In the genomic region with DNA sequence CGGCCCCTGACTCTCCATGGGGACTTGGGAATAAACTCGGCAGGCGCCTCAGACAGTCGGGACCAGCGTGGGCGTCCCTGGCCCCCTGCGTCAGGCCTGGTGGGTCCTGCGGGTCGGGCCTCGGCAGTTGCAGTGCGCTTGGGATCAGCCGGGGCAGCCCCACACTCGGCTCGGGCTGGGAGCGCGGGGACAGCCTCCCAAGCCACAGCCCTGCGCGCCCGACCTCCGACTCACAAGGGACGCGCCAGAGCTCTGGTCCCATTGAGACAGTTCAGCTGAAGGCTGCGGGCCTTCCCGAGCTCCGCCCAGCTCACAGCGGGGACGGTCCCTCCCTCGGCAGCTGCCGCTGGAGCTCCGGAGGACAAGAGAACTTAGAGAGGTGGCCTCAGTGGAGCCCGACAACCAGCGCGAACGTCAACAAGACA, we compare ENCODE assay signal across 10 cellular contexts. TPM values are rescaled to one million over a fixed set of nuclear protein-coding genes. Genes with fewer than 3 reads are reported as not detected.
DNase-seq lines count a peak whose midpoint lies in the region; ATAC-seq, FAIRE-seq and TF ChIP-seq lines count a peak whose summit lies in the region.
"Had no signal": no experiment of that assay in that cellular context is flagged by ENCODE, and none has a peak within 500 bp of the region (broad histone marks: within the 10 kb centered on the region; RNA-seq: fewer than 3 reads in every experiment).

No MANE protein-coding gene starts in this region.

- H3K4me3 ChIP-seq in ascending aorta (peak overlapping the region; percentile 15 to 68), kidney (ENCODE audit: low read length in 2 of 2) (peak overlapping the region; percentile 34 to 41)
- H3K4me3 ChIP-seq: PC-9 had no signal

- H3K27ac Mint-ChIP-seq in activated CD4-positive, alpha-beta memory T cell treated with anti-CD3 and anti-CD28 coated beads for 36 hours: no peak overlapping the region
- H3K27ac Mint-ChIP-seq in activated CD4-positive, alpha-beta memory T cell treated with anti-CD3 and anti-CD28 coated beads, Interleukin-2, amount 10 ng/mL, durations not matched to agents 7 days and 5 days: no peak overlapping the region
- no peak overlapping the region for H3K27ac Mint-ChIP-seq in type B pancreatic cell
- H3K27ac Mint-ChIP-seq: nephron had no signal

- peaks cover 30% of the 10 kb centered on the region for H3K27me3 Mint-ChIP-seq in activated CD4-positive, alpha-beta memory T cell treated with anti-CD3 and anti-CD28 coated beads for 36 hours
- H3K27me3 Mint-ChIP-seq in activated CD4-positive, alpha-beta memory T cell treated with anti-CD3 and anti-CD28 coated beads, Interleukin-2, amount 10 ng/mL, durations not matched to agents 7 days and 5 days: peaks cover 2% of the 10 kb centered on the region
- no peaks in the 10 kb centered on the region for H3K27me3 Mint-ChIP-seq in type B pancreatic cell

- peak; percentile 12 for DNase-seq in activated CD4-positive, alpha-beta memory T cell treated with anti-CD3 and anti-CD28 coated beads for 36 hours
- no peak for DNase-seq in activated CD4-positive, alpha-beta memory T cell treated with anti-CD3 and anti-CD28 coated beads, Interleukin-2, amount 10 ng/mL, durations not matched to agents 7 days and 5 days
- DNase-seq in ascending aorta (ENCODE audit: low spot score in 2 of 2) (peak in 1 of 2 donors; percentile 65), kidney (no peak), type B pancreatic cell (ENCODE audit: extremely low spot score, unreplicated experiment) (peak; percentile 66), NCI-H2107 treated with DMSO at 0.1 percent for 48 hours (lab: John Stamatoyannopoulos, UW; ENCODE audit: unreplicated experiment) (no peak)

- H3K27ac ChIP-seq in ascending aorta: no peak overlapping the region
- no peak overlapping the region for H3K27ac ChIP-seq in kidney (ENCODE audit: low read depth in 2 of 2, low read length in 2 of 2)
- H3K27ac ChIP-seq: PC-9 had no signal

- ATAC-seq in GM21515 (IDR thresholded peaks at IDR 0.05; ENCODE audit: unreplicated experiment) (no peak), GM19455 (IDR thresholded peaks at IDR 0.05; ENCODE audit: unreplicated experiment) (no peak)

- H3K4me3 Mint-ChIP-seq in activated CD4-positive, alpha-beta memory T cell treated with anti-CD3 and anti-CD28 coated beads for 36 hours: no peak overlapping the region
- no peak overlapping the region for H3K4me3 Mint-ChIP-seq in activated CD4-positive, alpha-beta memory T cell treated with anti-CD3 and anti-CD28 coated beads, Interleukin-2, amount 10 ng/mL, durations not matched to agents 7 days and 5 days
- no peak overlapping the region for H3K4me3 Mint-ChIP-seq in type B pancreatic cell

- no peaks in the 10 kb centered on the region for H3K4me1 Mint-ChIP-seq in activated CD4-positive, alpha-beta memory T cell treated with anti-CD3 and anti-CD28 coated beads for 36 hours (ENCODE audit: low read depth)
- H3K4me1 Mint-ChIP-seq in activated CD4-positive, alpha-beta memory T cell treated with anti-CD3 and anti-CD28 coated beads, Interleukin-2, amount 10 ng/mL, durations not matched to agents 7 days and 5 days: no peaks in the 10 kb centered on the region
- H3K4me1 Mint-ChIP-seq in type B pancreatic cell (ENCODE audit: unreplicated experiment): no peaks in the 10 kb centered on the region

- no peak for FAIRE-seq in kidney (lab: Jason Lieb, UNC)

- no peak overlapping the region for H3K9ac ChIP-seq in kidney (ENCODE audit: low read length in 2 of 2)

- CTCF ChIA-PET in activated CD4-positive, alpha-beta memory T cell treated with anti-CD3 and anti-CD28 coated beads for 36 hours (lab: Charles Lee): no interaction called here
- CTCF ChIA-PET in activated CD4-positive, alpha-beta memory T cell treated with anti-CD3 and anti-CD28 coated beads, Interleukin-2, amount 10 ng/mL, durations not matched to agents 7 days and 5 days (lab: Charles Lee): no interaction called here

- intact Hi-C loops in activated CD4-positive, alpha-beta memory T cell treated with anti-CD3 and anti-CD28 coated beads for 36 hours (cut with micrococcal nuclease): no loop called here
- intact Hi-C loops in ascending aorta (cut with DNase I): no loop called here
- intact Hi-C loops in kidney (cut with DNase I): no loop called here

- H3K9me3 ChIP-seq in ascending aorta (no peaks in the 10 kb centered on the region), kidney (ENCODE audit: control insufficient read depth in 1 of 2, low read length in 2 of 2) (no peaks in the 10 kb centered on the region)

- peaks cover 23% of the 10 kb centered on the region for H3K9me3 Mint-ChIP-seq in activated CD4-positive, alpha-beta memory T cell treated with anti-CD3 and anti-CD28 coated beads for 36 hours
- peaks cover 43% of the 10 kb centered on the region for H3K9me3 Mint-ChIP-seq in activated CD4-positive, alpha-beta memory T cell treated with anti-CD3 and anti-CD28 coated beads, Interleukin-2, amount 10 ng/mL, durations not matched to agents 7 days and 5 days
- H3K9me3 Mint-ChIP-seq in type B pancreatic cell: peaks cover 7% of the 10 kb centered on the region

- TF ChIP-seq CTCF in ascending aorta (IDR thresholded peaks at IDR 0.05) (no peak), kidney (IDR thresholded peaks at IDR 0.05; ENCODE audit: borderline replicate concordance, extremely low read depth, insufficient read depth) (no peak), type B pancreatic cell (conservative IDR thresholded peaks at IDR 0.05) (no peak)

- peaks cover 3% of the 10 kb centered on the region for H3K36me3 Mint-ChIP-seq in activated CD4-positive, alpha-beta memory T cell treated with anti-CD3 and anti-CD28 coated beads for 36 hours
- H3K36me3 Mint-ChIP-seq in activated CD4-positive, alpha-beta memory T cell treated with anti-CD3 and anti-CD28 coated beads, Interleukin-2, amount 10 ng/mL, durations not matched to agents 7 days and 5 days (ENCODE audit: low read depth): peaks cover 2% of the 10 kb centered on the region
- no peaks in the 10 kb centered on the region for H3K36me3 Mint-ChIP-seq in type B pancreatic cell

- POLR2A ChIA-PET in activated CD4-positive, alpha-beta memory T cell treated with anti-CD3 and anti-CD28 coated beads for 36 hours (lab: Charles Lee): no interaction called here
- POLR2A ChIA-PET in activated CD4-positive, alpha-beta memory T cell treated with anti-CD3 and anti-CD28 coated beads, Interleukin-2, amount 10 ng/mL, durations not matched to agents 7 days and 5 days (lab: Charles Lee): no interaction called here

- H3K4me1 ChIP-seq in ascending aorta (peaks cover 0 to 9% of the 10 kb centered on the region in 2 donors), kidney (ENCODE audit: control insufficient read depth in 1 of 2, insufficient read depth in 1 of 2, low read depth in 1 of 2, low read length in 2 of 2) (no peaks in the 10 kb centered on the region)

- H3K27me3 ChIP-seq in ascending aorta: no peaks in the 10 kb centered on the region

- H3K36me3 ChIP-seq in ascending aorta: no peaks in the 10 kb centered on the region
- no peaks in the 10 kb centered on the region for H3K36me3 ChIP-seq in kidney (ENCODE audit: control insufficient read depth in 1 of 2, insufficient read depth in 2 of 2, low read length in 2 of 2)

RNA-seq across cellular contexts. Expression of a gene that starts 45.7 kb away (rescaled TPM):
- total RNA-seq in activated CD4-positive, alpha-beta memory T cell treated with anti-CD3 and anti-CD28 coated beads for 36 hours: under 1 TPM; 0.31 to 0.51 TPM
- under 1 TPM in 1 of 2 experiments, not detected in 1; 0.15 TPM for total RNA-seq in activated CD4-positive, alpha-beta memory T cell treated with anti-CD3 and anti-CD28 coated beads, Interleukin-2, amount 10 ng/mL, durations not matched to agents 7 days and 5 days
- not detected for total RNA-seq in ascending aorta
- total RNA-seq in kidney: 0.60 TPM
- not detected for polyA plus RNA-seq in kidney (ENCODE audit: insufficient read depth, low read depth, low replicate concordance)
- total RNA-seq in type B pancreatic cell (ENCODE audit: low replicate concordance): 2.6 and 12.9 TPM in 2 replicates

Comparison
In these comparisons a context has a peak if more than half of its experiments do, and no peak if none do; other contexts are left out.
1. DNase-seq: peak in activated CD4-positive, alpha-beta memory T cell treated with anti-CD3 and anti-CD28 coated beads for 36 hours (single experiment) and type B pancreatic cell (single experiment); none in activated CD4-positive, alpha-beta memory T cell treated with anti-CD3 and anti-CD28 coated beads, Interleukin-2, amount 10 ng/mL, durations not matched to agents 7 days and 5 days (single experiment), kidney (single experiment) and NCI-H2107 treated with DMSO at 0.1 percent for 48 hours (single experiment).